ENCODE assay signal across 8 cellular contexts in genomic region chr12:77847060-77847541, GRCh38. TPM values are rescaled to one million over a fixed set of nuclear protein-coding genes. Genes with fewer than 3 reads are reported as not detected.
DNase-seq lines count a peak whose midpoint lies in the region; ATAC-seq, FAIRE-seq and TF ChIP-seq lines count a peak whose summit lies in the region.
"Had no signal": no experiment of that assay in that cellular context is flagged by ENCODE, and none has a peak within 500 bp of the region (broad histone marks: within the 10 kb centered on the region; RNA-seq: fewer than 3 reads in every experiment).

No MANE protein-coding gene starts in this region.

- peaks cover 15% of the 10 kb centered on the region for H3K9me3 Mint-ChIP-seq in stimulated activated effector memory CD8-positive, alpha-beta T cell treated with anti-CD3 and anti-CD28 coated beads, Interleukin-12 subunit alpha, Interleukin-12 subunit beta, amount 100 ng/mL, for 72 hours

- H3K9me3 ChIP-seq in adipocyte (ENCODE audit: control insufficient read depth, low read length) (no peaks in the 10 kb centered on the region), skeletal muscle tissue (ENCODE audit: control insufficient read depth in 3 of 3, low read length in 3 of 3) (no peaks in the 10 kb centered on the region)

- peak overlapping the region; percentile 62 for H3K27ac ChIP-seq in skeletal muscle tissue (ENCODE audit: low read depth, low read length)

- ATAC-seq in GM19372 (IDR thresholded peaks at IDR 0.05; ENCODE audit: low read depth, unreplicated experiment) (peak; percentile 93), HG03103 (IDR thresholded peaks at IDR 0.05; ENCODE audit: low read depth, unreplicated experiment) (peak; percentile 99)
- no peak for ATAC-seq in stimulated activated effector memory CD8-positive, alpha-beta T cell treated with anti-CD3 and anti-CD28 coated beads, Interleukin-12 subunit alpha, Interleukin-12 subunit beta, amount 100 ng/mL, for 72 hours

- H3K27ac Mint-ChIP-seq in stimulated activated effector memory CD8-positive, alpha-beta T cell treated with anti-CD3 and anti-CD28 coated beads, Interleukin-12 subunit alpha, Interleukin-12 subunit beta, amount 100 ng/mL, for 72 hours = no peak overlapping the region

- TF ChIP-seq POLR2A in H54 (IDR thresholded peaks at IDR 0.05; ENCODE audit: low read depth, low read length) = no peak

- H3K27me3 ChIP-seq in adipocyte (replicated peaks; ENCODE audit: control insufficient read depth, insufficient read depth, low read length) = no peaks in the 10 kb centered on the region
- H3K27me3 ChIP-seq in skeletal muscle tissue (ENCODE audit: control insufficient read depth in 3 of 3, insufficient read depth in 3 of 3, low read length in 3 of 3) = no peaks in the 10 kb centered on the region

- DNase-seq in adipocyte (ENCODE audit: low read depth) (peak; percentile 80), H54 (ENCODE audit: insufficient read length, low spot score) (no peak), GF-D8 (lab: John Stamatoyannopoulos, UW) (no peak)
- no peak for DNase-seq in stimulated activated effector memory CD8-positive, alpha-beta T cell treated with anti-CD3 and anti-CD28 coated beads, Interleukin-12 subunit alpha, Interleukin-12 subunit beta, amount 100 ng/mL, for 72 hours (ENCODE audit: low spot score in 2 of 2)

- FAIRE-seq in H54 (lab: Jason Lieb, UNC) = no peak
- FAIRE-seq: TTC549 had no signal

- H3K36me3 Mint-ChIP-seq in stimulated activated effector memory CD8-positive, alpha-beta T cell treated with anti-CD3 and anti-CD28 coated beads, Interleukin-12 subunit alpha, Interleukin-12 subunit beta, amount 100 ng/mL, for 72 hours = no peaks in the 10 kb centered on the region

- H3K36me3 ChIP-seq in adipocyte (ENCODE audit: control insufficient read depth, insufficient read depth, low read length, severe bottlenecking) (no peaks in the 10 kb centered on the region), skeletal muscle tissue (ENCODE audit: control insufficient read depth in 3 of 3, insufficient read depth in 3 of 3, low read length in 3 of 3) (no peaks in the 10 kb centered on the region)

- H3K9ac ChIP-seq in adipocyte (ENCODE audit: low read length) = no peak overlapping the region
- no peak overlapping the region for H3K9ac ChIP-seq in skeletal muscle tissue (ENCODE audit: low read depth in 1 of 3, low read length in 3 of 3)

- no peaks in the 10 kb centered on the region for H3K4me1 Mint-ChIP-seq in stimulated activated effector memory CD8-positive, alpha-beta T cell treated with anti-CD3 and anti-CD28 coated beads, Interleukin-12 subunit alpha, Interleukin-12 subunit beta, amount 100 ng/mL, for 72 hours

- H3K4me3 Mint-ChIP-seq in stimulated activated effector memory CD8-positive, alpha-beta T cell treated with anti-CD3 and anti-CD28 coated beads, Interleukin-12 subunit alpha, Interleukin-12 subunit beta, amount 100 ng/mL, for 72 hours = no peak overlapping the region

- H3K4me1 ChIP-seq in adipocyte (ENCODE audit: control insufficient read depth, insufficient read depth, low read length) (peaks cover 40% of the 10 kb centered on the region), skeletal muscle tissue (ENCODE audit: control insufficient read depth in 3 of 3, insufficient read depth in 3 of 3, low read length in 3 of 3) (no peaks in the 10 kb centered on the region)

- H3K4me3 ChIP-seq in adipocyte (ENCODE audit: low read length) (peak overlapping the region; percentile 39), skeletal muscle tissue (ENCODE audit: low read length in 3 of 3) (no peak overlapping the region)

RNA-seq across cellular contexts. Expression of gene NAV3, which starts 16.4 kb away (rescaled TPM):
- 32.9 TPM for total RNA-seq in skeletal muscle tissue
